Comparison of ENCODE assay signal across 16 cellular contexts in the genomic region with DNA sequence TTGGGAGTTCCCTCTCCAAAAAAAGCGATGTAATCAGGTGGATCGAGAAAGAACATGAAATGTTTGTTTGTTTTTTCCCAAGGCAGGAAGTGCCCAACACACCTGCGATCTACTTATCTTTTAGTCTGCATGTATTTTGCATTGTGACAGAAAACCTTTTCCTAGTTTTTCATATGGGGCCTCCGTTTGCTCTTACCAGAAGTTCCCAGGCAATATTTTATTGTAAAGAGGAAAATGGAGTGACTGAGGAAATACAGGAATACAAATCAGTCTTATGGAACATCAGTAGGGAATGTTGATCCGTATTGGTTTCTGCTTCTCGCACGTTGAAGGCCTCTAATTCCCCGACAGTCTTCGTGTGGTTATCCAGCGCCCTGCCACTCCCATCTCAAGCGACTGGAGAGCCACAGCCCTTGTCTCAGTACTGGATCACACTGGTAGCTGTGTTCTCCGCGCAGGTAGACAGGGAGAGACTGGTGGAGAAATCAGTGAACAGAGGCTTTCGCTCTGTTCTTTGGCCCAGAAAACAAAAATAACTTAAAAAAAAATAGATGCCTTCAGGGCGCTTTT.
DNase-seq lines count a peak whose midpoint lies in the region; ATAC-seq, FAIRE-seq and TF ChIP-seq lines count a peak whose summit lies in the region.
"Had no signal": no experiment of that assay in that cellular context is flagged by ENCODE, and none has a peak within 500 bp of the region (broad histone marks: within the 10 kb centered on the region; RNA-seq: fewer than 3 reads in every experiment).

No MANE protein-coding gene starts in this region.

- ATAC-seq in GM12878 = no peak
- ATAC-seq in GM18909 (IDR thresholded peaks at IDR 0.05; ENCODE audit: poor library complexity, unreplicated experiment) = no peak
- ATAC-seq in HG03342 (IDR thresholded peaks at IDR 0.05; ENCODE audit: unreplicated experiment) = no peak
- ATAC-seq in GM19455 (IDR thresholded peaks at IDR 0.05; ENCODE audit: unreplicated experiment) = no peak
- ATAC-seq: effector memory CD8-positive, alpha-beta T cell; naive thymus-derived CD8-positive, alpha-beta T cell; sciatic nerve had no signal

- WGBS in GM12878 (ENCODE audit: insufficient coverage, insufficient replicate concordance, low lambda C conversion rate, missing lambda C conversion rate) = 54% methylated on average over 15 of the region's 15 CpGs

- peak overlapping the region; percentile 59 for H3K4me2 ChIP-seq in GM12878 (ENCODE audit: control insufficient read depth, insufficient read depth)

- no peak overlapping the region for H3K27ac Mint-ChIP-seq in Caco-2 (ENCODE audit: unreplicated experiment)
- H3K27ac Mint-ChIP-seq: activated CD4-positive, alpha-beta T cell treated with anti-CD3 and anti-CD28 coated beads, Interleukin-2, amount 10 ng/mL, durations not matched to agents 7 days and 5 days; CD4-positive, CD25-positive, alpha-beta regulatory T cell; effector memory CD8-positive, alpha-beta T cell had no signal

- no peaks in the 10 kb centered on the region for H4K20me1 ChIP-seq in GM12878 (ENCODE audit: control insufficient read depth, insufficient read depth)

- DNase-seq in Caco-2 = no peak
- no peak for DNase-seq in HFF-Myc (ENCODE audit: extremely low read depth, low read depth)
- DNase-seq in GM12878 (ENCODE audit: low read depth, low spot score) = no peak
- DNase-seq: activated CD4-positive, alpha-beta T cell treated with anti-CD3 and anti-CD28 coated beads, Interleukin-2, amount 10 ng/mL, durations not matched to agents 7 days and 5 days; CD4-positive, CD25-positive, alpha-beta regulatory T cell; effector memory CD8-positive, alpha-beta T cell; GF-D8; head of caudate nucleus; naive thymus-derived CD8-positive, alpha-beta T cell had no signal

- peaks cover 16% of the 10 kb centered on the region for H3K36me3 Mint-ChIP-seq in Caco-2 (ENCODE audit: insufficient read depth, unreplicated experiment)
- H3K36me3 Mint-ChIP-seq: CD4-positive, CD25-positive, alpha-beta regulatory T cell had no signal

- H3K27ac ChIP-seq in GM12878 (ENCODE audit: control insufficient read depth, insufficient read depth) (no peak overlapping the region), iPS-20b (ENCODE audit: low read length) (no peak overlapping the region)
- H3K27ac ChIP-seq: brain microvascular endothelial cell had no signal

- no peak overlapping the region for H3K4me3 ChIP-seq in Caco-2 (ENCODE audit: low read depth, low read length)
- H3K4me3 ChIP-seq in HFF-Myc (replicated peaks; ENCODE audit: low read depth, low read length) = 0 out of 2 replicates have a peak overlapping the region, but pooled peaks have one; percentile 8
- H3K4me3 ChIP-seq in GM12878 = no peak overlapping the region
- H3K4me3 ChIP-seq in iPS-20b (ENCODE audit: low read length) = peak overlapping the region; percentile 68

- no peaks in the 10 kb centered on the region for H3K9me3 ChIP-seq in Caco-2
- peaks cover 1% of the 10 kb centered on the region; the same call in 1 of the 3 replicates for H3K9me3 ChIP-seq in GM12878 (replicated peaks; ENCODE audit: control insufficient read depth, insufficient read depth, low read length)
- H3K9me3 ChIP-seq in iPS-20b (ENCODE audit: insufficient read depth, low read depth, low read length) = no peaks in the 10 kb centered on the region

- H3K9ac ChIP-seq in GM12878 (ENCODE audit: control insufficient read depth, insufficient read depth, low read length) (no peak overlapping the region), iPS-20b (ENCODE audit: low read depth, low read length) (no peak overlapping the region)

- H3K9me3 Mint-ChIP-seq in Caco-2 (ENCODE audit: unreplicated experiment) = no peaks in the 10 kb centered on the region

- intact Hi-C loops in Caco-2 (cut with micrococcal nuclease; ENCODE audit: unreplicated experiment) = no loop called here
- intact Hi-C loops in GM12878 (cut with micrococcal nuclease; ENCODE audit: unreplicated experiment) = no loop called here

- no peak overlapping the region for H2AFZ ChIP-seq in GM12878 (ENCODE audit: control insufficient read depth, low read depth, low read length)

- in situ Hi-C loops in GM12878 (cut with MboI) = no loop called here

- RAD21 ChIA-PET in GM12878 (lab: Charles Lee; ENCODE audit: unreplicated experiment) = no interaction called here

- POLR2A ChIA-PET in Caco-2 (lab: Charles Lee) (no interaction called here), GM12878 (lab: Charles Lee) (no interaction called here)

- no peaks in the 10 kb centered on the region for H3K79me2 ChIP-seq in GM12878 (ENCODE audit: control insufficient read depth, insufficient read depth, low read length)

- H3K27me3 ChIP-seq in Caco-2 (replicated peaks; ENCODE audit: control insufficient read depth, insufficient read depth, low read length) (no peaks in the 10 kb centered on the region), GM12878 (replicated peaks in 1 of 2; ENCODE audit: control insufficient read depth in 2 of 2, insufficient read depth in 2 of 2, low read length in 1 of 2) (peaks cover 5 to 16% of the 10 kb centered on the region in 2 experiments), iPS-20b (ENCODE audit: insufficient read depth, low read length) (peaks cover 97% of the 10 kb centered on the region)

- SMC1A ChIA-PET in GM12878 (lab: Charles Lee; ENCODE audit: uncharacterized antibody, unreplicated experiment) = no interaction called here

- BruUV-seq in Caco-2 (replicated peaks; lab: Mats Ljungman, UMichigan) (no TSS peak), GM12878 (replicated peaks; lab: Mats Ljungman, UMichigan) (no TSS peak)

- no peak for TF ChIP-seq RAD21 in GM12878 (IDR thresholded peaks at IDR 0.05; ENCODE audit: insufficient read depth, low read depth, low read length)

- peaks cover 4% of the 10 kb centered on the region; the same call in 1 of the 2 replicates for H3K4me1 ChIP-seq in Caco-2
- H3K4me1 ChIP-seq in GM12878 (ENCODE audit: control insufficient read depth, insufficient read depth, low read length) = peaks cover 3% of the 10 kb centered on the region; the same call in 1 of the 2 replicates
- H3K4me1 ChIP-seq in iPS-20b (ENCODE audit: insufficient read depth, low read length) = peaks cover 12% of the 10 kb centered on the region; the same call in 1 of the 2 replicates

- TF ChIP-seq CTCF in Caco-2 (IDR thresholded peaks at IDR 0.05; ENCODE audit: insufficient read depth in 1 of 2, low read depth in 1 of 2, low read length in 1 of 2, severe bottlenecking in 1 of 2, unreplicated experiment in 1 of 2) (no peak), HFF-Myc (IDR thresholded peaks at IDR 0.05; ENCODE audit: low read depth, low read length, missing control alignments) (no peak), GM12878 (IDR thresholded peaks at IDR 0.05 in 2 of 3, conservative IDR thresholded peaks at IDR 0.05 in 1 of 3; ENCODE audit: control insufficient read depth in 2 of 3, extremely low read depth in 1 of 3, insufficient read depth in 1 of 3, low read depth in 3 of 3, low read length in 3 of 3) (no peak)

- no peak for TF ChIP-seq EP300 in GM12878 (IDR thresholded peaks at IDR 0.05; ENCODE audit: borderline replicate concordance in 1 of 2, control insufficient read depth in 1 of 2, low read depth in 2 of 2, low read length in 2 of 2)

- peak overlapping the region; percentile 75 for H3K4me3 Mint-ChIP-seq in Caco-2 (ENCODE audit: unreplicated experiment)
- H3K4me3 Mint-ChIP-seq: activated CD4-positive, alpha-beta T cell treated with anti-CD3 and anti-CD28 coated beads, Interleukin-2, amount 10 ng/mL, durations not matched to agents 7 days and 5 days; effector memory CD8-positive, alpha-beta T cell; naive thymus-derived CD8-positive, alpha-beta T cell; T-helper 1 cell treated with Interleukin-12 subunit alpha and Interleukin-12 subunit beta and Interleukin-4 antibody, amounts not matched to agents 30 μg/mL and 1 μg/mL, for 36 hours had no signal

- H3K4me1 Mint-ChIP-seq in Caco-2 (ENCODE audit: low read depth, unreplicated experiment) = peaks cover 16% of the 10 kb centered on the region

- CTCF ChIA-PET in Caco-2 (lab: Charles Lee) = no interaction called here
- CTCF ChIA-PET in GM12878 (lab: Yijun Ruan, JAX) = no interaction called here

- H3K27me3 Mint-ChIP-seq in Caco-2 (ENCODE audit: insufficient read depth, unreplicated experiment) = peaks cover 3% of the 10 kb centered on the region

- no peaks in the 10 kb centered on the region for H3K36me3 ChIP-seq in Caco-2 (ENCODE audit: control insufficient read depth, insufficient read depth, low read length)
- no peaks in the 10 kb centered on the region for H3K36me3 ChIP-seq in GM12878 (ENCODE audit: control insufficient read depth in 2 of 2, insufficient read depth in 2 of 2, low read length in 1 of 2)
- no peaks in the 10 kb centered on the region for H3K36me3 ChIP-seq in iPS-20b (ENCODE audit: insufficient read depth, low read depth, low read length)
- H3K36me3 ChIP-seq: brain microvascular endothelial cell had no signal

- no peak for FAIRE-seq in GM12878 (lab: Jason Lieb, UNC)

- TF ChIP-seq POLR2A in GM12878 (IDR thresholded peaks at IDR 0.05; ENCODE audit: low read depth, low read length) = no peak

TF ChIP-seq in GM12878, 131 proteins besides CTCF, POLR2A, EP300 and RAD21 (continues in another document):
- no peak for TF ChIP-seq BRCA1 (IDR thresholded peaks at IDR 0.05; ENCODE audit: low read depth, low read length)
- no peak for TF ChIP-seq ZNF274 (IDR thresholded peaks at IDR 0.05; ENCODE audit: insufficient read depth, insufficient read length)
- TF ChIP-seq WRNIP1 (IDR thresholded peaks at IDR 0.05; ENCODE audit: borderline replicate concordance, low read depth, low read length) = no peak
- TF ChIP-seq, protein P1, sequence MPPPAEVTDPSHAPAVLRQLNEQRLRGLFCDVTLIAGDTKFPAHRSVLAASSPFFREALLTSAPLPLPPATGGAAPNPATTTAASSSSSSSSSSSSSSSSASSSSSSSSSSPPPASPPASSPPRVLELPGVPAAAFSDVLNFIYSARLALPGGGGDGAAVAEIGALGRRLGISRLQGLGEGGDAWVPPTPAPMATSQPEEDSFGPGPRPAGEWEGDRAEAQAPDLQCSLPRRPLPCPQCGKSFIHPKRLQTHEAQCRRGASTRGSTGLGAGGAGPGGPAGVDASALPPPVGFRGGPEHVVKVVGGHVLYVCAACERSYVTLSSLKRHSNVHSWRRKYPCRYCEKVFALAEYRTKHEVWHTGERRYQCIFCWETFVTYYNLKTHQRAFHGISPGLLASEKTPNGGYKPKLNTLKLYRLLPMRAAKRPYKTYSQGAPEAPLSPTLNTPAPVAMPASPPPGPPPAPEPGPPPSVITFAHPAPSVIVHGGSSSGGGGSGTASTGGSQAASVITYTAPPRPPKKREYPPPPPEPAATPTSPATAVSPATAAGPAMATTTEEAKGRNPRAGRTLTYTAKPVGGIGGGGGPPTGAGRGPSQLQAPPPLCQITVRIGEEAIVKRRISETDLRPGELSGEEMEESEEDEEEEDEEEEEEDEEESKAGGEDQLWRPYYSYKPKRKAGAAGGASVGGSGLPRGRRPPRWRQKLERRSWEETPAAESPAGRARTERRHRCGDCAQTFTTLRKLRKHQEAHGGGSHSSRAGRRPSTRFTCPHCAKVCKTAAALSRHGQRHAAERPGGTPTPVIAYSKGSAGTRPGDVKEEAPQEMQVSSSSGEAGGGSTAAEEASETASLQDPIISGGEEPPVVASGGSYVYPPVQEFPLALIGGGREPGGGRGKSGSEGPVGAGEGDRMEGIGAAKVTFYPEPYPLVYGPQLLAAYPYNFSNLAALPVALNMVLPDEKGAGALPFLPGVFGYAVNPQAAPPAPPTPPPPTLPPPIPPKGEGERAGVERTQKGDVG (CRISPR knock-in tag; IDR thresholded peaks at IDR 0.05) = no peak

Comparison
In these comparisons a context has a peak if more than half of its experiments do, and no peak if none do; other contexts are left out.
1. H3K4me3 ChIP-seq: peak in HFF-Myc (single experiment) and iPS-20b (single experiment); none in Caco-2 (single experiment) and GM12878 (single experiment).